In genomic region chr1:99816656-99817055, GRCh38 we compare ENCODE assay signal across 28 cellular contexts.
"Had no signal": no experiment of that assay in that cellular context is flagged by ENCODE, and none has a peak within 500 bp of the region (broad histone marks: within the 10 kb centered on the region; RNA-seq: fewer than 3 reads in every experiment).

No MANE protein-coding gene starts in this region.

- H3K36me3 ChIP-seq: heart right ventricle, left lung, lower lobe of right lung, neutrophil, spleen, tibial nerve, uterus had no signal

- H3K4me3 ChIP-seq: heart right ventricle, hepatocyte, left lung, lower lobe of right lung, spleen, tibial nerve, uterus had no signal

- H3K36me3 Mint-ChIP-seq: naive thymus-derived CD8-positive, alpha-beta T cell; stimulated activated memory B cell treated with anti-CD40 and anti-IgM and Interleukin-4, amounts not matched to agents 10 μg/mL and 1 μg/mL and 100 μg/mL, for 72 hours; type B pancreatic cell had no signal

- ATAC-seq: heart right ventricle; left cardiac atrium; left lung; lower lobe of right lung; naive thymus-derived CD8-positive, alpha-beta T cell; right cardiac atrium; sciatic nerve; stimulated activated memory B cell treated with anti-CD40 and anti-IgM and Interleukin-4, amounts not matched to agents 10 μg/mL and 1 μg/mL and 100 μg/mL, for 72 hours; stimulated activated naive CD8-positive, alpha-beta T cell treated with anti-CD3 and anti-CD28 coated beads, Interleukin-15, amount 100 ng/mL, for 72 hours had no signal

- H3K27ac ChIP-seq: heart right ventricle, hepatocyte, left lung, lower lobe of right lung, neutrophil, spleen, tibial nerve, uterus had no signal

- DNase-seq: heart right ventricle; islet precursor cell; kidney glomerular epithelial cell; left cardiac atrium; left lung; lower lobe of right lung; mammary epithelial cell; mesenchymal stem cell; naive thymus-derived CD8-positive, alpha-beta T cell; occipital lobe; retina; small intestine; spleen; stimulated activated CD4-positive, alpha-beta T cell treated with anti-CD3 and anti-CD28 coated beads, Interleukin-4, amount 100 ng/mL, for 24 hours; stimulated activated naive CD4-positive, alpha-beta T cell treated with Interleukin-2 at 50 U/mL for 16 hours; stimulated activated naive CD8-positive, alpha-beta T cell treated with anti-CD3 and anti-CD28 coated beads, Interleukin-15, amount 100 ng/mL, for 72 hours; substantia nigra; uterus had no signal

- H2AFZ ChIP-seq: hepatocyte had no signal

- H3K4me2 ChIP-seq: hepatocyte had no signal

- H3K4me1 Mint-ChIP-seq: nephron had no signal

- H3K79me2 ChIP-seq: hepatocyte had no signal

- H3K27me3 Mint-ChIP-seq: progenitor cell of endocrine pancreas, type B pancreatic cell had no signal

- H3K4me1 ChIP-seq: left lung, lower lobe of right lung, tibial nerve, uterus had no signal

- H3K27me3 ChIP-seq: hepatocyte, left lung, neutrophil, spleen, tibial nerve, uterus had no signal

- H3K9me3 Mint-ChIP-seq: naive thymus-derived CD8-positive, alpha-beta T cell; nephron; neural crest cell; stimulated activated memory B cell treated with anti-CD40 and anti-IgM and Interleukin-4, amounts not matched to agents 10 μg/mL and 1 μg/mL and 100 μg/mL, for 72 hours; stimulated activated naive CD8-positive, alpha-beta T cell treated with anti-CD3 and anti-CD28 coated beads, Interleukin-15, amount 100 ng/mL, for 72 hours; type B pancreatic cell had no signal

- H3K9me3 ChIP-seq: heart right ventricle, left lung, lower lobe of right lung, neutrophil, spleen, tibial nerve, uterus had no signal

- H3K4me3 Mint-ChIP-seq: naive thymus-derived CD8-positive, alpha-beta T cell; nephron; neural crest cell; stimulated activated memory B cell treated with anti-CD40 and anti-IgM and Interleukin-4, amounts not matched to agents 10 μg/mL and 1 μg/mL and 100 μg/mL, for 72 hours; stimulated activated naive CD8-positive, alpha-beta T cell treated with anti-CD3 and anti-CD28 coated beads, Interleukin-15, amount 100 ng/mL, for 72 hours; type B pancreatic cell had no signal

- H3K27ac Mint-ChIP-seq: naive thymus-derived CD8-positive, alpha-beta T cell; nephron; progenitor cell of endocrine pancreas; stimulated activated memory B cell treated with anti-CD40 and anti-IgM and Interleukin-4, amounts not matched to agents 10 μg/mL and 1 μg/mL and 100 μg/mL, for 72 hours; stimulated activated naive CD8-positive, alpha-beta T cell treated with anti-CD3 and anti-CD28 coated beads, Interleukin-15, amount 100 ng/mL, for 72 hours; type B pancreatic cell had no signal
